2 cellular contexts compared by ENCODE assay signal in the genomic region with DNA sequence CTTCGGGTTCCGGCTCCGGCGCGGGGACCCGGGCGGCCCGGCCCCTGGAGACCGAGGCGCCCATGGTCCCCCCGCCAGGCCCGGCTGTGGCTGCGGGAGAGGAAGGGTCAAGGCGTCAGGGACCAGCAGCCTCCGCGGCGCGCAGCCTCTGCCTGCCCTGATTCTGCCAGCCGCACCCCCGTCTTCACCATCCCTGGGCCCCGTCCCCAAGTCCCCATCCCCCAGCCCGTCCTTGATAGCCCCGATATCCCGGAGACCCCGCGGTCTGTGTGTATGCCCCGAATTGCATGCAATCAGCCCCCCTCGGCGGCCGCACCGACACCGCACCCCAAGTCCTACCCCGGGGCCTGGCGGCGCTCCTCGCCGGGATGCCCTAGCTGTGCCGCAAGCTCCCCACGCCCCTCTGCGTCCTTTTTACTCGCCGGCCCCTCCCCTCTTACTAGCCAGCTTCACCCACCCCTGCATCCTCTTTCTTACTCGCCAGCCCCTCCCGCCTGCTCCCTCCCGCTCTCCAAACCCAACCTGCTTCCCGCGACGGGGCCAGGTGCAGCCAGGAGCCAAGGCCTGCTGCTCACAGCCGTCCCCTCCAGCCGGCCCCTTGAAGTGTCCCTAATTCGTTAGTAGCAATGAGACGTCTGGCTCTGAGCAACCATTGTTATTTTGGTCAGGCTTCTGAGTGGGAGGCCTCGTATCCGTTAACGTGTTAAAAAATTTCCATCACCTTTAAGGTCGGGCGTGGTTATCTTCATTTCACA.
TF ChIP-seq lines count a peak whose summit lies in the region.

A gene with protein sequence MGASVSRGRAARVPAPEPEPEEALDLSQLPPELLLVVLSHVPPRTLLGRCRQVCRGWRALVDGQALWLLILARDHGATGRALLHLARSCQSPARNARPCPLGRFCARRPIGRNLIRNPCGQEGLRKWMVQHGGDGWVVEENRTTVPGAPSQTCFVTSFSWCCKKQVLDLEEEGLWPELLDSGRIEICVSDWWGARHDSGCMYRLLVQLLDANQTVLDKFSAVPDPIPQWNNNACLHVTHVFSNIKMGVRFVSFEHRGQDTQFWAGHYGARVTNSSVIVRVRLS (minus strand): TSS at position 386 of the 755 bp plus-strand sequence. CDS start 322 bp downstream, at position 64.

TF ChIP-seq in GM23338, 12 proteins besides CTCF, POLR2A, EP300 and RAD21:
- TF ChIP-seq EZH2phosphoT487 (IDR thresholded peaks at IDR 0.05; ENCODE audit: unreplicated experiment) (no peak), POLR2AphosphoS5 (IDR thresholded peaks at IDR 0.05; ENCODE audit: low read depth) (peak; percentile 49; the same call in 1 of the 2 replicates), NANOG (IDR thresholded peaks at IDR 0.05; ENCODE audit: borderline replicate concordance) (no peak), CREB1 (CRISPR knock-in tag; IDR thresholded peaks at IDR 0.05; ENCODE audit: low read depth) (peak; percentile 43; the same call in 1 of the 2 replicates)

TF ChIP-seq in SK-N-SH, 30 proteins besides CTCF, POLR2A, EP300 and RAD21:
- TF ChIP-seq, protein P1, sequence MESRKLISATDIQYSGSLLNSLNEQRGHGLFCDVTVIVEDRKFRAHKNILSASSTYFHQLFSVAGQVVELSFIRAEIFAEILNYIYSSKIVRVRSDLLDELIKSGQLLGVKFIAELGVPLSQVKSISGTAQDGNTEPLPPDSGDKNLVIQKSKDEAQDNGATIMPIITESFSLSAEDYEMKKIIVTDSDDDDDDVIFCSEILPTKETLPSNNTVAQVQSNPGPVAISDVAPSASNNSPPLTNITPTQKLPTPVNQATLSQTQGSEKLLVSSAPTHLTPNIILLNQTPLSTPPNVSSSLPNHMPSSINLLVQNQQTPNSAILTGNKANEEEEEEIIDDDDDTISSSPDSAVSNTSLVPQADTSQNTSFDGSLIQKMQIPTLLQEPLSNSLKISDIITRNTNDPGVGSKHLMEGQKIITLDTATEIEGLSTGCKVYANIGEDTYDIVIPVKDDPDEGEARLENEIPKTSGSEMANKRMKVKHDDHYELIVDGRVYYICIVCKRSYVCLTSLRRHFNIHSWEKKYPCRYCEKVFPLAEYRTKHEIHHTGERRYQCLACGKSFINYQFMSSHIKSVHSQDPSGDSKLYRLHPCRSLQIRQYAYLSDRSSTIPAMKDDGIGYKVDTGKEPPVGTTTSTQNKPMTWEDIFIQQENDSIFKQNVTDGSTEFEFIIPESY (IDR thresholded peaks at IDR 0.05; ENCODE audit: borderline replicate concordance, low read depth) = no peak
- TF ChIP-seq, protein P2, sequence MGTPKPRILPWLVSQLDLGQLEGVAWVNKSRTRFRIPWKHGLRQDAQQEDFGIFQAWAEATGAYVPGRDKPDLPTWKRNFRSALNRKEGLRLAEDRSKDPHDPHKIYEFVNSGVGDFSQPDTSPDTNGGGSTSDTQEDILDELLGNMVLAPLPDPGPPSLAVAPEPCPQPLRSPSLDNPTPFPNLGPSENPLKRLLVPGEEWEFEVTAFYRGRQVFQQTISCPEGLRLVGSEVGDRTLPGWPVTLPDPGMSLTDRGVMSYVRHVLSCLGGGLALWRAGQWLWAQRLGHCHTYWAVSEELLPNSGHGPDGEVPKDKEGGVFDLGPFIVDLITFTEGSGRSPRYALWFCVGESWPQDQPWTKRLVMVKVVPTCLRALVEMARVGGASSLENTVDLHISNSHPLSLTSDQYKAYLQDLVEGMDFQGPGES (IDR thresholded peaks at IDR 0.05; ENCODE audit: low read depth, low read length) = no peak
- TF ChIP-seq RFX5 (IDR thresholded peaks at IDR 0.05; ENCODE audit: low read length) (no peak), POLR2AphosphoS5 (IDR thresholded peaks at IDR 0.05; ENCODE audit: low read depth, low read length) (no peak), YY1 (IDR thresholded peaks at IDR 0.05; ENCODE audit: low read depth) (no peak), MXI1 (IDR thresholded peaks at IDR 0.05; ENCODE audit: low read depth, low read length) (no peak), MEF2A (IDR thresholded peaks at IDR 0.05; ENCODE audit: borderline replicate concordance, low read depth) (no peak), SIN3A (IDR thresholded peaks at IDR 0.05; ENCODE audit: borderline replicate concordance, low read depth, low read length) (no peak), RCOR1 (IDR thresholded peaks at IDR 0.05; ENCODE audit: low read length) (no peak), GABPA (IDR thresholded peaks at IDR 0.05; ENCODE audit: low read depth) (no peak)
- TF ChIP-seq, protein P3, sequence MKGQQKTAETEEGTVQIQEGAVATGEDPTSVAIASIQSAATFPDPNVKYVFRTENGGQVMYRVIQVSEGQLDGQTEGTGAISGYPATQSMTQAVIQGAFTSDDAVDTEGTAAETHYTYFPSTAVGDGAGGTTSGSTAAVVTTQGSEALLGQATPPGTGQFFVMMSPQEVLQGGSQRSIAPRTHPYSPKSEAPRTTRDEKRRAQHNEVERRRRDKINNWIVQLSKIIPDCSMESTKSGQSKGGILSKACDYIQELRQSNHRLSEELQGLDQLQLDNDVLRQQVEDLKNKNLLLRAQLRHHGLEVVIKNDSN (IDR thresholded peaks at IDR 0.05; ENCODE audit: borderline replicate concordance, low read depth) = no peak
- TF ChIP-seq, protein P4, sequence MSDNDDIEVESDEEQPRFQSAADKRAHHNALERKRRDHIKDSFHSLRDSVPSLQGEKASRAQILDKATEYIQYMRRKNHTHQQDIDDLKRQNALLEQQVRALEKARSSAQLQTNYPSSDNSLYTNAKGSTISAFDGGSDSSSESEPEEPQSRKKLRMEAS (IDR thresholded peaks at IDR 0.05; ENCODE audit: low read depth) = no peak
- TF ChIP-seq, protein P5, sequence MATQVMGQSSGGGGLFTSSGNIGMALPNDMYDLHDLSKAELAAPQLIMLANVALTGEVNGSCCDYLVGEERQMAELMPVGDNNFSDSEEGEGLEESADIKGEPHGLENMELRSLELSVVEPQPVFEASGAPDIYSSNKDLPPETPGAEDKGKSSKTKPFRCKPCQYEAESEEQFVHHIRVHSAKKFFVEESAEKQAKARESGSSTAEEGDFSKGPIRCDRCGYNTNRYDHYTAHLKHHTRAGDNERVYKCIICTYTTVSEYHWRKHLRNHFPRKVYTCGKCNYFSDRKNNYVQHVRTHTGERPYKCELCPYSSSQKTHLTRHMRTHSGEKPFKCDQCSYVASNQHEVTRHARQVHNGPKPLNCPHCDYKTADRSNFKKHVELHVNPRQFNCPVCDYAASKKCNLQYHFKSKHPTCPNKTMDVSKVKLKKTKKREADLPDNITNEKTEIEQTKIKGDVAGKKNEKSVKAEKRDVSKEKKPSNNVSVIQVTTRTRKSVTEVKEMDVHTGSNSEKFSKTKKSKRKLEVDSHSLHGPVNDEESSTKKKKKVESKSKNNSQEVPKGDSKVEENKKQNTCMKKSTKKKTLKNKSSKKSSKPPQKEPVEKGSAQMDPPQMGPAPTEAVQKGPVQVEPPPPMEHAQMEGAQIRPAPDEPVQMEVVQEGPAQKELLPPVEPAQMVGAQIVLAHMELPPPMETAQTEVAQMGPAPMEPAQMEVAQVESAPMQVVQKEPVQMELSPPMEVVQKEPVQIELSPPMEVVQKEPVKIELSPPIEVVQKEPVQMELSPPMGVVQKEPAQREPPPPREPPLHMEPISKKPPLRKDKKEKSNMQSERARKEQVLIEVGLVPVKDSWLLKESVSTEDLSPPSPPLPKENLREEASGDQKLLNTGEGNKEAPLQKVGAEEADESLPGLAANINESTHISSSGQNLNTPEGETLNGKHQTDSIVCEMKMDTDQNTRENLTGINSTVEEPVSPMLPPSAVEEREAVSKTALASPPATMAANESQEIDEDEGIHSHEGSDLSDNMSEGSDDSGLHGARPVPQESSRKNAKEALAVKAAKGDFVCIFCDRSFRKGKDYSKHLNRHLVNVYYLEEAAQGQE (IDR thresholded peaks at IDR 0.05; ENCODE audit: low read depth, low read length) = no peak
